25 cellular contexts compared by ENCODE assay signal in the genomic region with DNA sequence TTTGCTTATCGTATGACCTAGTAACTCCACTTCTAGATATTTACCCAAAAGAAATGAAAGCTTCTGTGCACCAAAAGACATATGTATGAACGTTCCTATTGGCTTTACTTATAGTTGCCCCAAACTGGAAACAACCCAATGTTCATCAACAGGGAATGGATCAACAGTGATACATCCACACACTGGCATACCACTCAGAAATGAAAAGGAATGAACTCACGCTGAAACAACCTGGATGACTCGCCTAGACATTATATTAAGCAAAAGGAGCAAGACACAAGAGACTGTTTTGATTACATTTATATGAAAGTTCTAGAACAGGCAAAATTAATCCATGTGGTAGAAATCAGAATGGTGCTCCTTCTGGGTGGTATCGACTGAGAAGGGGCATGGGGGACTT. TPM values are rescaled to one million over a fixed set of nuclear protein-coding genes. Genes with fewer than 3 reads are reported as not detected.
A peak's percentile ranks its signal among the peaks of the same experiment; 100 is the strongest.
DNase-seq lines count a peak whose midpoint lies in the region; ATAC-seq, FAIRE-seq and TF ChIP-seq lines count a peak whose summit lies in the region.
"Had no signal": no experiment of that assay in that cellular context is flagged by ENCODE, and none has a peak within 500 bp of the region (broad histone marks: within the 10 kb centered on the region; RNA-seq: fewer than 3 reads in every experiment).

No MANE protein-coding gene starts in this region.

- TF ChIP-seq CTCF in mammary epithelial cell (conservative IDR thresholded peaks at IDR 0.05 in 1 of 2, IDR thresholded peaks at IDR 0.05 in 1 of 2; ENCODE audit: extremely low read depth in 1 of 2, insufficient read depth in 1 of 2, low read depth in 1 of 2, low read length in 2 of 2): no peak
- no peak for TF ChIP-seq CTCF in breast epithelium (IDR thresholded peaks at IDR 0.05)
- TF ChIP-seq CTCF in left ventricle myocardium inferior (IDR thresholded peaks at IDR 0.05; ENCODE audit: borderline replicate concordance): no peak
- no peak for TF ChIP-seq CTCF in epithelial cell of esophagus (IDR thresholded peaks at IDR 0.05; ENCODE audit: insufficient read depth, low read depth, low read length, missing control alignments)

- peak; percentile 77 for FAIRE-seq in HTR-8/SVneo (lab: Jason Lieb, UNC)
- FAIRE-seq: A549, G401.6, GM12892, H54 had no signal

- H3K9me3 ChIP-seq in mammary epithelial cell (replicated peaks; ENCODE audit: insufficient read depth, low read length) (no peaks in the 10 kb centered on the region), breast epithelium (peaks cover 0 to 5% of the 10 kb centered on the region in 2 donors), left ventricle myocardium inferior (replicated peaks) (no peaks in the 10 kb centered on the region), right cardiac atrium (ENCODE audit: control insufficient read depth, low read length) (no peaks in the 10 kb centered on the region)
- H3K9me3 ChIP-seq: A549; BE2C; BLaER1 treated with 17β-estradiol and CSF1 and Interleukin-3, amounts not matched to agents 10 nM and 100 nM; HAP-1 had no signal

- no peaks in the 10 kb centered on the region for H3K36me3 ChIP-seq in mammary epithelial cell (ENCODE audit: insufficient read depth, low read length)
- H3K36me3 ChIP-seq in breast epithelium: no peaks in the 10 kb centered on the region
- no peaks in the 10 kb centered on the region for H3K36me3 ChIP-seq in left ventricle myocardium inferior
- H3K36me3 ChIP-seq: BE2C; BLaER1 treated with 17β-estradiol and CSF1 and Interleukin-3, amounts not matched to agents 10 nM and 100 nM; HAP-1 had no signal

- dilution Hi-C loops in mammary epithelial cell (cut with HindIII; ENCODE audit: low sequenced_read_pairs): no loop called here

- H4K20me1 ChIP-seq in mammary epithelial cell (ENCODE audit: insufficient read depth, low read length): no peaks in the 10 kb centered on the region
- H4K20me1 ChIP-seq: BLaER1 treated with 17β-estradiol and CSF1 and Interleukin-3, amounts not matched to agents 10 nM and 100 nM had no signal

- H3K4me3 ChIP-seq in mammary epithelial cell (replicated peaks in 1 of 3; ENCODE audit: insufficient read depth in 1 of 3, low read depth in 2 of 3, low read length in 3 of 3): no peak overlapping the region
- no peak overlapping the region for H3K4me3 ChIP-seq in breast epithelium
- no peak overlapping the region for H3K4me3 ChIP-seq in left ventricle myocardium inferior
- no peak overlapping the region for H3K4me3 ChIP-seq in right cardiac atrium (ENCODE audit: low read length)
- no peak overlapping the region for H3K4me3 ChIP-seq in epithelial cell of esophagus (ENCODE audit: low read length)
- H3K4me3 ChIP-seq: A549; BLaER1 treated with 17β-estradiol and CSF1 and Interleukin-3, amounts not matched to agents 10 nM and 100 nM; HAP-1 had no signal

- CTCF ChIA-PET in mammary epithelial cell (lab: Charles Lee; ENCODE audit: low non-redundant PET): no interaction called here

- no peaks in the 10 kb centered on the region for H3K79me2 ChIP-seq in mammary epithelial cell (ENCODE audit: insufficient read depth, low read length)

- intact Hi-C loops in mammary epithelial cell (cut with micrococcal nuclease) (no loop called here), breast epithelium (cut with DNase I; ENCODE audit: low total_unique reads) (no loop called here), left ventricle myocardium inferior (cut with micrococcal nuclease) (no loop called here), right cardiac atrium (cut with DNase I) (no loop called here)

- BruUV-seq in mammary epithelial cell (replicated peaks; lab: Mats Ljungman, UMichigan): no TSS peak

- no peak for ATAC-seq in right cardiac atrium
- ATAC-seq: A549 had no signal

- in situ Hi-C loops in mammary epithelial cell (cut with MboI; ENCODE audit: low sequenced_read_pairs in 2 of 2): no loop called here

- H3K4me2 ChIP-seq in mammary epithelial cell (ENCODE audit: insufficient read depth, low read depth, low read length): no peak overlapping the region
- H3K4me2 ChIP-seq: A549; BLaER1 treated with 17β-estradiol and CSF1 and Interleukin-3, amounts not matched to agents 10 nM and 100 nM had no signal

- H3K27ac ChIP-seq in mammary epithelial cell (ENCODE audit: insufficient read depth, low read depth, low read length) (no peak overlapping the region), breast epithelium (no peak overlapping the region), left ventricle myocardium inferior (replicated peaks) (peak overlapping the region; percentile 94), right cardiac atrium (ENCODE audit: low read length) (no peak overlapping the region)
- H3K27ac ChIP-seq: A549; BLaER1 treated with 17β-estradiol and CSF1 and Interleukin-3, amounts not matched to agents 10 nM and 100 nM had no signal

- H3K4me1 ChIP-seq in mammary epithelial cell (ENCODE audit: insufficient read depth, low read length) (peaks cover 9% of the 10 kb centered on the region), breast epithelium (no peaks in the 10 kb centered on the region), left ventricle myocardium inferior (peaks cover 53% of the 10 kb centered on the region), right cardiac atrium (ENCODE audit: control insufficient read depth, insufficient read depth, low read length) (peaks cover 6% of the 10 kb centered on the region)
- H3K4me1 ChIP-seq: A549, BE2C had no signal

- H3K9ac ChIP-seq in mammary epithelial cell (ENCODE audit: insufficient read depth, low read length): no peak overlapping the region

- DNase-seq in mammary epithelial cell (peak; percentile 37), breast epithelium (ENCODE audit: low spot score in 2 of 2) (no peak), left ventricle myocardium inferior (no peak), right cardiac atrium (no peak), HTR-8/SVneo (ENCODE audit: insufficient read length, low spot score) (no peak), epithelial cell of esophagus (ENCODE audit: low read depth) (peak; percentile 67), NCI-H2196 (lab: John Stamatoyannopoulos, UW; ENCODE audit: unreplicated experiment) (no peak)
- no peak for DNase-seq in activated naive CD4-positive, alpha-beta T cell treated with Interleukin-2 at 50 U/mL for 16 hours
- DNase-seq: 8988T, ACHN, AML-193, BE2C, DMS53, DMS79 treated with DMSO at 0.1 percent for 48 hours, GOT3, HFFc6 had no signal

- H2AFZ ChIP-seq in mammary epithelial cell (ENCODE audit: low read depth, low read length): no peak overlapping the region

- TF ChIP-seq POLR2A in breast epithelium (IDR thresholded peaks at IDR 0.05): no peak

- WGBS in mammary epithelial cell (ENCODE audit: low coverage, missing lambda C conversion rate): 75% methylated on average over 5 of the region's 5 CpGs
- WGBS in right cardiac atrium: 95% methylated on average over 5 of the region's 5 CpGs

- peaks cover 2% of the 10 kb centered on the region for H3K27me3 ChIP-seq in mammary epithelial cell (ENCODE audit: insufficient read depth, low read length)
- no peaks in the 10 kb centered on the region for H3K27me3 ChIP-seq in breast epithelium
- no peaks in the 10 kb centered on the region for H3K27me3 ChIP-seq in left ventricle myocardium inferior (ENCODE audit: low read depth)
- H3K27me3 ChIP-seq in right cardiac atrium (ENCODE audit: control insufficient read depth, insufficient read depth): no peaks in the 10 kb centered on the region
- H3K27me3 ChIP-seq: BE2C; BLaER1 treated with 17β-estradiol and CSF1 and Interleukin-3, amounts not matched to agents 10 nM and 100 nM had no signal

RNA-seq across cellular contexts. Expression of gene ADRA2B, which starts 18.9 kb away (rescaled TPM):
- total RNA-seq in mammary epithelial cell: under 1 TPM; under 0.01 to 0.09 TPM
- polyA plus RNA-seq in mammary epithelial cell: 0.05 TPM
- polyA minus RNA-seq in mammary epithelial cell: not detected
- 1 to 10 TPM; 1.3 to 1.6 (median 1.4) TPM for total RNA-seq in breast epithelium
- 2.9 TPM for total RNA-seq in left ventricle myocardium inferior
- total RNA-seq in right cardiac atrium: under 1 TPM; 0.11 to 0.91 (median 0.66) TPM
- polyA plus RNA-seq in right cardiac atrium: 2.2 TPM
- total RNA-seq: Daoy, HFFc6 had no signal
- polyA plus RNA-seq: CD14-positive monocyte; CD8-positive, alpha-beta memory T cell had no signal

RNA-seq across cellular contexts. Expression of gene ASTL, which starts 40.9 kb away (rescaled TPM):
- total RNA-seq in mammary epithelial cell: under 1 TPM in 1 of 2 donors, not detected in 1; 0.33 TPM
- polyA plus RNA-seq in mammary epithelial cell: not detected
- polyA minus RNA-seq in mammary epithelial cell: not detected
- total RNA-seq in breast epithelium: under 1 TPM in 1 of 3 donors, not detected in 2; 0.32 TPM
- not detected for total RNA-seq in left ventricle myocardium inferior
- total RNA-seq in right cardiac atrium: not detected
- not detected for polyA plus RNA-seq in right cardiac atrium
- total RNA-seq: Daoy had no signal
- polyA plus RNA-seq: A549, CD14-positive monocyte had no signal

RNA-seq across cellular contexts. Expression of gene DUSP2, which starts 47.8 kb away (rescaled TPM):
- 10 to 100 TPM in 1 of 2 donors, 1 to 10 TPM in 1; 2.0 to 22.0 TPM for total RNA-seq in mammary epithelial cell
- polyA plus RNA-seq in mammary epithelial cell: 3.1 TPM
- 11.6 TPM for polyA minus RNA-seq in mammary epithelial cell
- total RNA-seq in breast epithelium: 10 to 100 TPM in 2 of 3 donors, 1 to 10 TPM in 1; 1.9 to 57.5 (median 12.8) TPM
- total RNA-seq in left ventricle myocardium inferior: 0.82 TPM
- total RNA-seq in right cardiac atrium: 1 to 10 TPM; 1.2 to 2.6 (median 1.4) TPM
- polyA plus RNA-seq in right cardiac atrium: 2.2 TPM

Comparison
In these comparisons a context has a peak if more than half of its experiments do, and no peak if none do; other contexts are left out.
1. DNase-seq: peak in mammary epithelial cell (single experiment) and epithelial cell of esophagus (single experiment); none in breast epithelium (0 of 2), left ventricle myocardium inferior (single experiment), right cardiac atrium (0 of 3), HTR-8/SVneo (single experiment), NCI-H2196 (single experiment) and activated naive CD4-positive, alpha-beta T cell treated with Interleukin-2 at 50 U/mL for 16 hours (single experiment).